ENCODE assay signal across 7 cellular contexts in genomic region chrX:140091276-140091886, GRCh38.
DNase-seq lines count a peak whose midpoint lies in the region; ATAC-seq, FAIRE-seq and TF ChIP-seq lines count a peak whose summit lies in the region.

No MANE protein-coding gene starts in this region.

- no peaks in the 10 kb centered on the region for H3K36me3 ChIP-seq in gastroesophageal sphincter
- H3K36me3 ChIP-seq in pancreas: no peaks in the 10 kb centered on the region

- no peak for FAIRE-seq in GM19239 (lab: Jason Lieb, UNC)
- FAIRE-seq in pancreas (lab: Jason Lieb, UNC): no peak

- intact Hi-C loops in pancreas (cut with DNase I): no loop called here

- peak; percentile 80 for ATAC-seq in HG03196 (IDR thresholded peaks at IDR 0.05; ENCODE audit: unreplicated experiment)
- ATAC-seq in gastroesophageal sphincter: peak; percentile 80
- peak; percentile 63 to 88 (median 77) for ATAC-seq in pancreas

- WGBS in gastroesophageal sphincter (ENCODE audit: low coverage in 1 of 2), 2 donors: 0 to 22% methylated on average over 2 to 6 of the region's 80 CpGs
- WGBS in pancreas, 2 donors: 1 to 32% methylated on average over 45 to 80 of the region's 80 CpGs

- no peaks in the 10 kb centered on the region for H3K27me3 ChIP-seq in gastroesophageal sphincter
- peaks cover 0 to 27% (median 8%) of the 10 kb centered on the region in 4 donors for H3K27me3 ChIP-seq in pancreas

- H3K9me3 ChIP-seq in gastroesophageal sphincter: no peaks in the 10 kb centered on the region
- H3K9me3 ChIP-seq in pancreas: no peaks in the 10 kb centered on the region

- peak overlapping the region; percentile 44 to 51 for H3K4me3 ChIP-seq in gastroesophageal sphincter
- peak overlapping the region in 2 of 4 donors; percentile 27 to 36 for H3K4me3 ChIP-seq in pancreas

- H3K4me1 ChIP-seq in gastroesophageal sphincter (peaks cover 0 to 12% (median 0%) of the 10 kb centered on the region in 3 donors), pancreas (no peaks in the 10 kb centered on the region)

- H3K27ac ChIP-seq in gastroesophageal sphincter: no peak overlapping the region
- H3K27ac ChIP-seq in pancreas: no peak overlapping the region

- TF ChIP-seq CTCF in gastroesophageal sphincter (IDR thresholded peaks at IDR 0.05) (no peak), pancreas (IDR thresholded peaks at IDR 0.05) (no peak)

- no peak for TF ChIP-seq EP300 in gastroesophageal sphincter (IDR thresholded peaks at IDR 0.05)

- TF ChIP-seq POLR2A in gastroesophageal sphincter (IDR thresholded peaks at IDR 0.05): no peak

- peak; percentile 9 for DNase-seq in GM19239 (ENCODE audit: insufficient read length, low spot score)
- DNase-seq in activated T-cell treated with anti-CD3 and anti-CD28 coated beads, Interleukin-2, amount 50 U/mL, for 48 hours: peak; percentile 26 to 39
- DNase-seq in pancreas: peak; percentile 5 to 80 (median 25)
- no peak for DNase-seq in superior temporal gyrus (ENCODE audit: extremely low spot score)
- DNase-seq in putamen (ENCODE audit: low spot score): no peak

Comparison
In these comparisons a context has a peak if more than half of its experiments do, and no peak if none do; other contexts are left out.
1. DNase-seq: peak in GM19239 (single experiment), activated T-cell treated with anti-CD3 and anti-CD28 coated beads, Interleukin-2, amount 50 U/mL, for 48 hours (2 of 2) and pancreas (6 of 6); none in superior temporal gyrus (single experiment) and putamen (single experiment).
2. Peak in every context shown above with its lines, with median percentiles within 50 percentile points of each other: ATAC-seq.